24 cellular contexts compared by ENCODE assay signal in genomic region chr3:37532168-37532567, GRCh38.
"Had no signal": no experiment of that assay in that cellular context is flagged by ENCODE, and none has a peak within 500 bp of the region (broad histone marks: within the 10 kb centered on the region; RNA-seq: fewer than 3 reads in every experiment).

No MANE protein-coding gene starts in this region.

- H3K27me3 ChIP-seq: left lung, pancreas, tibial nerve, uterus had no signal

- FAIRE-seq: kidney, pancreas had no signal

- H3K27ac ChIP-seq: left lung, pancreas, prostate gland, skin epidermis, tibial nerve, uterus had no signal

- H3K9me3 ChIP-seq: left lung, mucosa of descending colon, pancreas, prostate gland, tibial nerve, uterus had no signal

- H3K4me3 ChIP-seq: left lung, lung, mucosa of descending colon, pancreas, prostate gland, skin epidermis, tibial nerve, uterus had no signal

- ATAC-seq: left colon; left lung; mucosa of descending colon; naive thymus-derived CD4-positive, alpha-beta T cell; natural killer cell treated with Interleukin-12 subunit alpha and Interleukin-12 subunit beta and Interleukin-15 and Interleukin-18, amount 100 ng/mL, for 72 hours; pancreas; sciatic nerve; stimulated activated effector memory CD8-positive, alpha-beta T cell treated with anti-CD3 and anti-CD28 coated beads, Interleukin-12 subunit alpha, Interleukin-12 subunit beta, amount 100 ng/mL, for 72 hours; stimulated activated naive CD8-positive, alpha-beta T cell treated with anti-CD3 and anti-CD28 coated beads, Interleukin-15, amount 100 ng/mL, for 72 hours had no signal

- H3K4me1 ChIP-seq: left lung, pancreas, prostate gland, uterus had no signal

- DNase-seq: hippocampal formation; kidney; left colon; left lung; midbrain; mucosa of descending colon; naive thymus-derived CD4-positive, alpha-beta T cell; nucleus accumbens; pancreas; posterior cingulate gyrus; retina; right cardiac atrium; stimulated activated CD4-positive, alpha-beta T cell treated with anti-CD3 and anti-CD28 coated beads, Interleukin-4, amount 100 ng/mL, for 24 hours; stimulated activated naive CD4-positive, alpha-beta T cell treated with Interleukin-2 at 50 U/mL for 16 hours; stimulated activated naive CD8-positive, alpha-beta T cell treated with anti-CD3 and anti-CD28 coated beads, Interleukin-15, amount 100 ng/mL, for 72 hours; substantia nigra; uterus had no signal

- H3K36me3 ChIP-seq: pancreas, prostate gland, uterus had no signal
